Comparison of ENCODE assay signal across 8 cellular contexts in the genomic region with DNA sequence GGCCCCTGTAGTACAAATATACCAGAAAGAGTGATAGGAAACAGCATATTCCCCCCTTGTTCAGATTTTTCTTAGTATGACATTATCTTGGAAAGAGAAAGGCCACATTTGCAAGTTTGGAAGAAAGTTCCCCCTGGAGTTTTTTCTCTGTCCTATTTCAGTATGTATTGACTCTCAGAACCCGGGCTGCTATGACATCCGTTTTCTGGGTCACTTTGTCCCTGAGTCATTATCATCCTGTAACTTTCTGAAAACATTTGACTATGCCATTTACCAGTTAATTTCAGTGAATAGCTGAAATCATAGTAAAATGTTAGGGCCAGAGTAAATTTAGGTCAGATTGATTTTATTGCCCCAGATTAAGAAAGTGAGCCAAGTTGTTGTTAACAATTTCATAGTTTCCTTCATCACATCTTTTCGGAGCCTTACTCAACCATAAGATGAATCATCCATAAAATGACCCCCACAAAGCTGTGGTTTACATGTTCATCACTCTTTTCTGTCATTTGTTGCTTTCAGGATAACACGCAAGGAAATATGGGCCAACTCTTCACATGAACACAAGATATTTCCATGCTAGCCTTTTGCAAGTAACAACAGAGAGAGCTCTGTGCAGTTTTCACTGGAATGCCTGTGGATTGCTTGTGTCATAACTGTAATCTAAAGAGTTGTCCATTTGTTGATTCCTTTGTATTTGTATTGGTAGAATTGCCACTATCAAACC. TPM values are rescaled to one million over a fixed set of nuclear protein-coding genes. Genes with fewer than 3 reads are reported as not detected.
A peak's percentile ranks its signal among the peaks of the same experiment; 100 is the strongest.
DNase-seq lines count a peak whose midpoint lies in the region; ATAC-seq and TF ChIP-seq lines count a peak whose summit lies in the region.

No MANE protein-coding gene starts in this region.

- intact Hi-C loops in MCF 10A (cut with micrococcal nuclease) = no loop called here

- no TSS peak for BruUV-seq in MCF 10A (replicated peaks; lab: Mats Ljungman, UMichigan)

- no peaks in the 10 kb centered on the region for H3K36me3 Mint-ChIP-seq in MCF 10A (ENCODE audit: insufficient read depth, unreplicated experiment)

- peak; percentile 47 for ATAC-seq in omental fat pad (ENCODE audit: low FRiP score)

- POLR2A ChIA-PET in MCF 10A (lab: Yijun Ruan, JAX) = interaction anchor here (0.6 kb wide), 1 partner anchor 43 kb away, joined by 3 read pairs; no protein-coding TSS in a partner anchor

- H3K4me1 Mint-ChIP-seq in MCF 10A (ENCODE audit: insufficient read depth, unreplicated experiment) = peaks cover 45% of the 10 kb centered on the region

- CTCF ChIA-PET in MCF 10A (lab: Yijun Ruan, JAX) = interaction anchor here (0.6 to 1.2 kb wide), 4 partner anchors 14 to 467 kb away, joined by 3 to 4 read pairs (median 4); no protein-coding TSS in a partner anchor

- H3K9me3 Mint-ChIP-seq in MCF 10A (ENCODE audit: unreplicated experiment) = no peaks in the 10 kb centered on the region

- DNase-seq in GM03348 (ENCODE audit: low spot score) (peak; percentile 70), HT-29 (ENCODE audit: low spot score) (peak; percentile 47), MCF 10A (ENCODE audit: unreplicated experiment) (peak; percentile 81), omental fat pad (ENCODE audit: low spot score) (no peak), KG1 (lab: John Stamatoyannopoulos, UW) (no peak)
- no peak for DNase-seq in activated CD4-positive, alpha-beta T cell treated with anti-CD3 and anti-CD28 coated beads, Interleukin-2, amount 50 U/mL, for 48 hours
- DNase-seq in stimulated activated CD4-positive, alpha-beta T cell treated with anti-CD3 and anti-CD28 coated beads, Interleukin-4, amount 100 ng/mL, for 24 hours = no peak
- no peak for DNase-seq in activated T-cell treated with anti-CD3 and anti-CD28 coated beads, Interleukin-2, amount 50 U/mL, for 1 hour

- TF ChIP-seq CTCF in MCF 10A (IDR thresholded peaks at IDR 0.05; ENCODE audit: unreplicated experiment) (no peak), omental fat pad (IDR thresholded peaks at IDR 0.05) (no peak)

- no peaks in the 10 kb centered on the region for H3K27me3 Mint-ChIP-seq in MCF 10A (ENCODE audit: insufficient read depth, unreplicated experiment)

- H3K4me3 Mint-ChIP-seq in MCF 10A (ENCODE audit: unreplicated experiment) = no peak overlapping the region

- H3K27ac Mint-ChIP-seq in MCF 10A (ENCODE audit: low read depth, unreplicated experiment) = no peak overlapping the region

RNA-seq across cellular contexts. Expression of gene MACC1, which starts 3.8 kb away (rescaled TPM):
- 9.9 and 12.5 TPM in 2 replicates for total RNA-seq in HT-29 (2014; rRNA removed; shearing (Covaris generic))
- total RNA-seq in MCF 10A (2022) = 0.02 and 0.14 TPM in 2 replicates
- total RNA-seq in omental fat pad = 1 to 10 TPM in 3 of 4 donors, under 1 TPM in 1; 0.46 to 5.8 (median 3.2) TPM

Comparison
In these comparisons a context has a peak if more than half of its experiments do, and no peak if none do; other contexts are left out.
1. DNase-seq: peak in GM03348 (single experiment), HT-29 (single experiment) and MCF 10A (single experiment); none in omental fat pad (single experiment), activated CD4-positive, alpha-beta T cell treated with anti-CD3 and anti-CD28 coated beads, Interleukin-2, amount 50 U/mL, for 48 hours (0 of 2), stimulated activated CD4-positive, alpha-beta T cell treated with anti-CD3 and anti-CD28 coated beads, Interleukin-4, amount 100 ng/mL, for 24 hours (single experiment), activated T-cell treated with anti-CD3 and anti-CD28 coated beads, Interleukin-2, amount 50 U/mL, for 1 hour (single experiment) and KG1 (single experiment).